In the genomic region with DNA sequence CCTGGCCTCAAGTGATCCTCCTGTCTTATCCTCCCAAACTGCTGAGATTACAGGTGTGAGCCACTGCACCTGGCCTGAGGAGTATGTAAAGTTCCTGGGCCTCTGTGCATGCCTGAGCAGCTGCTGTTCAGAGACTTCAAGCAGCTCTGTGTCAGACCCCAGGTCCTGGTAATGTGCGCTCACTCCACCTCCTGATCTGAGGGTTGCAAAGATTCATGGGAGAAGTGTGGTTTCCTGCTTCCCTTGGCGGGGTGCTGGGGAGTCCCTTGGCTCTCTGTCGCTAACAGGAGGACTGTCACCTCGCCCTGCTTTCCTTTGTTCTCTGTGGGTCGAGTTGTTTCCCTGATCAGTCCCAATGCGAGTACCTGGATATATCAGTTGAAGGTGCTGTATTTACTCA, we compare ENCODE assay signal across 13 cellular contexts. TPM values are rescaled to one million over a fixed set of nuclear protein-coding genes. Genes with fewer than 3 reads are reported as not detected.
DNase-seq lines count a peak whose midpoint lies in the region; TF ChIP-seq lines count a peak whose summit lies in the region.
"Had no signal": no experiment of that assay in that cellular context is flagged by ENCODE, and none has a peak within 500 bp of the region (broad histone marks: within the 10 kb centered on the region; RNA-seq: fewer than 3 reads in every experiment).

No MANE protein-coding gene starts in this region.

- H4K20me1 ChIP-seq in MM.1S (ENCODE audit: insufficient read depth, low read length) = no peaks in the 10 kb centered on the region

- no peak for TF ChIP-seq CTCF in MM.1S (IDR thresholded peaks at IDR 0.05; ENCODE audit: low read length)
- no peak for TF ChIP-seq CTCF in mesothelial cell of epicardium (IDR thresholded peaks at IDR 0.05; ENCODE audit: unreplicated experiment)

- 0 out of 2 replicates have a peak overlapping the region, but pooled peaks have one; percentile 7 for H3K4me3 ChIP-seq in MM.1S (ENCODE audit: low read length)
- H3K4me3 ChIP-seq: left lung had no signal

- H3K79me2 ChIP-seq in MM.1S (ENCODE audit: low read length) = no peaks in the 10 kb centered on the region

- H3K27ac ChIP-seq in MM.1S (ENCODE audit: low read length) = peak overlapping the region; percentile 92; the same call in 1 of the 2 replicates
- H3K27ac ChIP-seq: left lung had no signal

- DNase-seq in MM.1S = peak; percentile 95
- peak in 2 of 3 experiments; percentile 17 to 27 for DNase-seq in activated CD8-positive, alpha-beta memory T cell treated with anti-CD3 and anti-CD28 coated beads for 48 hours (ENCODE audit: low read depth in 2 of 3, low spot score in 2 of 3)
- DNase-seq in effector CD4-positive, alpha-beta T cell = peak; percentile 61
- peak; percentile 15 to 40 for DNase-seq in stimulated activated CD8-positive, alpha-beta memory T cell treated with anti-CD3 and anti-CD28 coated beads, Interleukin-4, amount 100 ng/mL, for 1 hour (ENCODE audit: low read depth in 2 of 2, low spot score in 1 of 2)
- DNase-seq in medulla oblongata (ENCODE audit: extremely low spot score) = no peak
- DNase-seq in NCI-H1105 (lab: John Stamatoyannopoulos, UW) = no peak
- DNase-seq in hypothalamus (lab: John Stamatoyannopoulos, UW) = no peak
- no peak for DNase-seq in mesothelial cell of epicardium (ENCODE audit: low spot score in 2 of 2, unreplicated experiment in 2 of 2)
- DNase-seq: left lung, NCI-H1436 treated with DMSO at 0.1 percent for 48 hours, SHP77, trophoblast cell had no signal

- no peak overlapping the region for H3K27ac Mint-ChIP-seq in mesothelial cell of epicardium

- H3K4me2 ChIP-seq in MM.1S (ENCODE audit: low read depth, low read length) = peak overlapping the region; percentile 56; the same call in 1 of the 2 replicates

- H3K27me3 ChIP-seq in MM.1S (replicated peaks; ENCODE audit: insufficient read depth, low read length) = no peaks in the 10 kb centered on the region
- H3K27me3 ChIP-seq: left lung had no signal

- H3F3A ChIP-seq in MM.1S (ENCODE audit: insufficient read depth, low read length) = peaks cover 34% of the 10 kb centered on the region

- peaks cover 9% of the 10 kb centered on the region for H3K27me3 Mint-ChIP-seq in mesothelial cell of epicardium (ENCODE audit: low read depth)

- H3K9me3 ChIP-seq in MM.1S (replicated peaks; ENCODE audit: insufficient read depth, low read length) = no peaks in the 10 kb centered on the region

- H2AFZ ChIP-seq in MM.1S (ENCODE audit: low read length) = peak overlapping the region; percentile 4; the same call in 1 of the 2 replicates

- H3K4me1 ChIP-seq in MM.1S (ENCODE audit: low read length) = peaks cover 33% of the 10 kb centered on the region
- H3K4me1 ChIP-seq: left lung had no signal

- H3K4me3 Mint-ChIP-seq in mesothelial cell of epicardium = no peak overlapping the region

- H3K9me2 ChIP-seq in MM.1S (replicated peaks; ENCODE audit: insufficient read depth, low read length) = no peaks in the 10 kb centered on the region

- no peaks in the 10 kb centered on the region for H3K36me3 ChIP-seq in MM.1S (replicated peaks; ENCODE audit: insufficient read depth, low read length)
- H3K36me3 ChIP-seq: left lung had no signal

- no peaks in the 10 kb centered on the region for H3K36me3 Mint-ChIP-seq in mesothelial cell of epicardium

- no peaks in the 10 kb centered on the region for H3K4me1 Mint-ChIP-seq in mesothelial cell of epicardium

- H3K9me3 Mint-ChIP-seq in mesothelial cell of epicardium = peaks cover 49% of the 10 kb centered on the region

- H3K9ac ChIP-seq in MM.1S (ENCODE audit: low read length) = peak overlapping the region; percentile 20; the same call in 1 of the 2 replicates

RNA-seq across cellular contexts. Expression of a gene that starts 8.6 kb away (rescaled TPM):
- total RNA-seq in mesothelial cell of epicardium = not detected in 3 replicates
- total RNA-seq: astrocyte, left lung had no signal

RNA-seq across cellular contexts. Expression of a gene that starts 18.8 kb away (rescaled TPM):
- total RNA-seq in mesothelial cell of epicardium = not detected in 3 replicates
- total RNA-seq: astrocyte, left lung had no signal

RNA-seq across cellular contexts. Expression of a gene that starts 56.0 kb away (rescaled TPM):
- total RNA-seq in mesothelial cell of epicardium = not detected in 3 replicates
- total RNA-seq: astrocyte, left lung had no signal

Comparison
In these comparisons a context has a peak if more than half of its experiments do, and no peak if none do; other contexts are left out.
1. DNase-seq: peak in MM.1S (single experiment), activated CD8-positive, alpha-beta memory T cell treated with anti-CD3 and anti-CD28 coated beads for 48 hours (2 of 3), effector CD4-positive, alpha-beta T cell (single experiment) and stimulated activated CD8-positive, alpha-beta memory T cell treated with anti-CD3 and anti-CD28 coated beads, Interleukin-4, amount 100 ng/mL, for 1 hour (2 of 2); none in medulla oblongata (single experiment), NCI-H1105 (single experiment), hypothalamus (0 of 51) and mesothelial cell of epicardium (0 of 2).